Comparison of ENCODE assay signal across 8 cellular contexts in the genomic region with DNA sequence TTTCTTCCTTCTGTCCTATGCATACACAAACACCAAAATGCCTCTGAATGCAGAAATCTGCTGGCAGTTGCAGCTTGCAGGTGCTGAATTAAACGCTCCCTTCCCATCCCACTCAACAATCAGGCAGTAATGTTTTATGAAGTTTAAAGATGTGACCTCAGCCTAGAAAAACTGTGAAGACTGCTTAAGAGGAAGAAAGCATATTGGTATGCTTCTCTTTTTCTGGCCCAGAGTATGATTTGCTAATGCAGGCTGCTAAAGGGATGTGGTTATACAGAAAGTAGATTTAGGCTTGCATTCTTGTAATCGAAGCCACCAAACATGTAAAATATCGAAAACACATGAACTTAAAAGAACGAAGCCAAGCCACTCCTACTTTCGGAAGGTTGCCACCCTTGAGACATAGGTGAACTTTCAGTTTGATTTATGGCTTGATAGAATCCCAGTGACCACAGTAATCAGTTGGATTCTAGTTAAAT. TPM values are rescaled to one million over a fixed set of nuclear protein-coding genes. Genes with fewer than 3 reads are reported as not detected.
DNase-seq lines count a peak whose midpoint lies in the region; ATAC-seq, FAIRE-seq and TF ChIP-seq lines count a peak whose summit lies in the region.

No MANE protein-coding gene starts in this region.

- peak; percentile 45 for DNase-seq in colonic mucosa
- no peak for DNase-seq in kidney
- no peak for DNase-seq in A673 (ENCODE audit: low spot score)
- DNase-seq in AG08396 (ENCODE audit: low spot score), result no peak
- DNase-seq in SW 1271 (lab: John Stamatoyannopoulos, UW), result no peak

- ATAC-seq in GM18498 (IDR thresholded peaks at IDR 0.05; ENCODE audit: unreplicated experiment), result peak; percentile 89
- peak; percentile 92 for ATAC-seq in GM21528 (IDR thresholded peaks at IDR 0.05; ENCODE audit: low FRiP score, unreplicated experiment)

- no peaks in the 10 kb centered on the region for H3K27me3 Mint-ChIP-seq in IgD-negative memory B cell

- H3K36me3 ChIP-seq in colonic mucosa (no peaks in the 10 kb centered on the region), kidney (ENCODE audit: control insufficient read depth in 1 of 2, insufficient read depth in 2 of 2, low read length in 2 of 2) (no peaks in the 10 kb centered on the region), A673 (ENCODE audit: insufficient read depth, low read length, poor library complexity, severe bottlenecking) (no peaks in the 10 kb centered on the region)

- TF ChIP-seq CTCF in colonic mucosa (IDR thresholded peaks at IDR 0.05) (no peak), kidney (IDR thresholded peaks at IDR 0.05; ENCODE audit: borderline replicate concordance, extremely low read depth, insufficient read depth) (no peak), A673 (conservative IDR thresholded peaks at IDR 0.05; ENCODE audit: low read depth, low read length) (no peak)

- peaks cover 24% of the 10 kb centered on the region for H3K4me1 ChIP-seq in colonic mucosa
- H3K4me1 ChIP-seq in kidney (ENCODE audit: control insufficient read depth in 1 of 2, insufficient read depth in 1 of 2, low read depth in 1 of 2, low read length in 2 of 2), result peaks cover 0 to 9% of the 10 kb centered on the region in 2 donors
- peaks cover 18% of the 10 kb centered on the region for H3K4me1 ChIP-seq in A673 (ENCODE audit: insufficient read depth, low read length, poor library complexity, severe bottlenecking)

- BruUV-seq in A673 (replicated peaks; lab: Mats Ljungman, UMichigan), result no TSS peak

- H3K9ac ChIP-seq in colonic mucosa (ENCODE audit: low read depth in 2 of 2, low read length in 2 of 2) (no peak overlapping the region), kidney (ENCODE audit: low read length in 2 of 2) (no peak overlapping the region)

- no peaks in the 10 kb centered on the region for H3K9me3 ChIP-seq in colonic mucosa
- H3K9me3 ChIP-seq in kidney (ENCODE audit: control insufficient read depth in 1 of 2, low read length in 2 of 2), result no peaks in the 10 kb centered on the region
- no peaks in the 10 kb centered on the region for H3K9me3 ChIP-seq in A673 (ENCODE audit: low read depth, low read length, poor library complexity, severe bottlenecking)

- no peak for FAIRE-seq in kidney (lab: Jason Lieb, UNC)

- intact Hi-C loops in colonic mucosa (cut with DNase I) (no loop called here), kidney (cut with DNase I) (no loop called here), A673 (cut with micrococcal nuclease; ENCODE audit: unreplicated experiment) (no loop called here)

- H3K27me3 ChIP-seq in colonic mucosa (no peaks in the 10 kb centered on the region), A673 (replicated peaks; ENCODE audit: insufficient read depth, low read depth, low read length, poor library complexity) (no peaks in the 10 kb centered on the region)

- peak overlapping the region; percentile 0 to 78 (median 78) for H3K4me3 Mint-ChIP-seq in IgD-negative memory B cell

- CTCF ChIA-PET in A673 (lab: Charles Lee), result no interaction called here

- H3K27ac ChIP-seq in colonic mucosa (peak overlapping the region; percentile 71), kidney (ENCODE audit: low read depth in 2 of 2, low read length in 2 of 2) (no peak overlapping the region), A673 (ENCODE audit: low read depth, low read length, poor library complexity, severe bottlenecking) (no peak overlapping the region)

- POLR2A ChIA-PET in A673 (lab: Charles Lee; ENCODE audit: low non-redundant PET), result no interaction called here

- no peak overlapping the region for H3K4me3 ChIP-seq in colonic mucosa
- H3K4me3 ChIP-seq in kidney (ENCODE audit: low read length in 2 of 2), result no peak overlapping the region
- H3K4me3 ChIP-seq in A673 (ENCODE audit: low read depth, low read length, poor library complexity, severe bottlenecking), result no peak overlapping the region

- peaks cover 11 to 40% (median 23%) of the 10 kb centered on the region in 3 donors for H3K4me1 Mint-ChIP-seq in IgD-negative memory B cell

- H3K9me3 Mint-ChIP-seq in IgD-negative memory B cell, result no peaks in the 10 kb centered on the region

- H3K27ac Mint-ChIP-seq in IgD-negative memory B cell, result peak overlapping the region; percentile 0 to 95 (median 84)

- peaks cover 3% of the 10 kb centered on the region for H3K36me3 Mint-ChIP-seq in IgD-negative memory B cell

RNA-seq across cellular contexts. Expression of gene MAP3K5, which starts 40.8 kb away (rescaled TPM):
- polyA plus RNA-seq in IgD-negative memory B cell (6.0 TPM), kidney (ENCODE audit: insufficient read depth, low read depth, low replicate concordance) (5.9 TPM)
- total RNA-seq in colonic mucosa (10 to 100 TPM; 15.3 to 17.1 TPM), kidney (32.9 TPM), A673 (2021) (4.9 and 5.4 TPM in 2 replicates)
